In the genomic region with DNA sequence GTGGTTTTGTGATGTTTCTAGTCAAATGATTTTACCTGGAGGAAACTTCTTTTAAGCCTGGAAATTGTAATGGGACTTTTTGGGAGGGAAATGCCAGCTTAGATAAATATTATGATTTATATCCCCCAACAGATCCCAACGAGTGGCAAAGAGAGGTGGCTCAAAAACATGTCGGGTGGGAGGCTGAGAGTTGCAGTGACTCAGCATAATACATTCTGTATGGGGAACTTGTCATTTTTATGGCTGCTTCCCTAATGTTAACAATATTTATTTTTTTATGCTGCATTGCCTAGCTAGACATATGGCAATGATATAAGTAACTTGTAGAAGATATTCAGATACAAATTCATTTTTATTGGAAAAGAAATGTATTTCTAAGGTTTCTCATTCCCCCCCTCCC, we compare ENCODE assay signal across 23 cellular contexts.
"Had no signal": no experiment of that assay in that cellular context is flagged by ENCODE, and none has a peak within 500 bp of the region (broad histone marks: within the 10 kb centered on the region; RNA-seq: fewer than 3 reads in every experiment).

No MANE protein-coding gene starts in this region.

- H3K4me1 Mint-ChIP-seq: activated naive CD8-positive, alpha-beta T cell treated with anti-CD3 and anti-CD28 coated beads for 36 hours; central memory CD8-positive, alpha-beta T cell; endodermal cell; memory B cell had no signal

- H3K9me3 Mint-ChIP-seq: activated naive CD8-positive, alpha-beta T cell treated with anti-CD3 and anti-CD28 coated beads for 36 hours; central memory CD8-positive, alpha-beta T cell; memory B cell; natural killer cell treated with Interleukin-12 subunit alpha and Interleukin-12 subunit beta and Interleukin-15 and Interleukin-18, amount 100 ng/mL, for 72 hours; type B pancreatic cell had no signal

- H3K36me3 ChIP-seq: breast epithelium, pancreas had no signal

- H3K27ac Mint-ChIP-seq: activated CD4-positive, alpha-beta memory T cell treated with anti-CD3 and anti-CD28 coated beads for 36 hours; activated naive CD8-positive, alpha-beta T cell treated with anti-CD3 and anti-CD28 coated beads for 36 hours; endodermal cell; memory B cell; natural killer cell treated with Interleukin-12 subunit alpha and Interleukin-12 subunit beta and Interleukin-15 and Interleukin-18, amount 100 ng/mL, for 72 hours; type B pancreatic cell had no signal

- ATAC-seq: gastroesophageal sphincter; heart left ventricle; natural killer cell treated with Interleukin-12 subunit alpha and Interleukin-12 subunit beta and Interleukin-15 and Interleukin-18, amount 100 ng/mL, for 72 hours; pancreas; psoas muscle had no signal

- FAIRE-seq: pancreas had no signal

- H3K9me3 ChIP-seq: breast epithelium, esophagus squamous epithelium, gastroesophageal sphincter, pancreas, psoas muscle, right atrium auricular region, thoracic aorta, vagina had no signal

- H3K4me1 ChIP-seq: breast epithelium, pancreas had no signal

- H3K27ac ChIP-seq: breast epithelium, coronary artery, esophagus squamous epithelium, heart left ventricle, pancreas, psoas muscle, right atrium auricular region, thoracic aorta, vagina had no signal

- DNase-seq: activated CD4-positive, alpha-beta memory T cell treated with anti-CD3 and anti-CD28 coated beads for 36 hours; activated CD4-positive, alpha-beta T cell treated with anti-CD3 and anti-CD28 coated beads for 48 hours; activated naive CD4-positive, alpha-beta T cell treated with Interleukin-2 at 50 U/mL for 16 hours; activated naive CD8-positive, alpha-beta T cell treated with anti-CD3 and anti-CD28 coated beads for 36 hours; activated T-cell treated with anti-CD3 and anti-CD28 coated beads, Interleukin-2, amount 50 U/mL, for 48 hours; amniotic stem cell; endodermal cell; esophagus squamous epithelium; heart left ventricle; pancreas; psoas muscle; stimulated activated CD4-positive, alpha-beta T cell treated with anti-CD3 and anti-CD28 coated beads, Interleukin-4, amount 100 ng/mL, for 24 hours; stimulated activated naive CD4-positive, alpha-beta T cell treated with Interleukin-2 at 50 U/mL for 16 hours had no signal

- H3K27me3 Mint-ChIP-seq: activated CD4-positive, alpha-beta memory T cell treated with anti-CD3 and anti-CD28 coated beads for 36 hours; activated naive CD8-positive, alpha-beta T cell treated with anti-CD3 and anti-CD28 coated beads for 36 hours; central memory CD8-positive, alpha-beta T cell; memory B cell; natural killer cell treated with Interleukin-12 subunit alpha and Interleukin-12 subunit beta and Interleukin-15 and Interleukin-18, amount 100 ng/mL, for 72 hours; type B pancreatic cell had no signal

- H3K4me3 ChIP-seq: breast epithelium, coronary artery, esophagus squamous epithelium, gastroesophageal sphincter, heart left ventricle, pancreas, psoas muscle, right atrium auricular region, thoracic aorta, vagina had no signal

- H3K36me3 Mint-ChIP-seq: memory B cell had no signal

- H3K4me3 Mint-ChIP-seq: activated CD4-positive, alpha-beta memory T cell treated with anti-CD3 and anti-CD28 coated beads for 36 hours; activated naive CD8-positive, alpha-beta T cell treated with anti-CD3 and anti-CD28 coated beads for 36 hours; central memory CD8-positive, alpha-beta T cell; endodermal cell; memory B cell; natural killer cell treated with Interleukin-12 subunit alpha and Interleukin-12 subunit beta and Interleukin-15 and Interleukin-18, amount 100 ng/mL, for 72 hours; type B pancreatic cell had no signal
